ENCODE assay signal across 1 cellular context in genomic region chr1:66349277-66349676, GRCh38.
A peak's percentile ranks its signal among the peaks of the same experiment; 100 is the strongest.
TF ChIP-seq lines count a peak whose summit lies in the region.

No MANE protein-coding gene starts in this region.

TF ChIP-seq in HCT116, 20 proteins besides CTCF, POLR2A, EP300 and RAD21 (continued from another document):
- TF ChIP-seq ZBTB33 (IDR thresholded peaks at IDR 0.05; ENCODE audit: extremely low read depth, insufficient replicate concordance, low read length) (no peak), YY1 (IDR thresholded peaks at IDR 0.05; ENCODE audit: extremely low read depth, insufficient replicate concordance, low read depth, low read length) (no peak), POLR2AphosphoS5 (IDR thresholded peaks at IDR 0.05; ENCODE audit: low read depth, low read length) (peak; percentile 39; the same call in 1 of the 2 replicates), ZFX (IDR thresholded peaks at IDR 0.05) (no peak), TCF7L2 (IDR thresholded peaks at IDR 0.05; ENCODE audit: borderline replicate concordance, extremely low read depth, insufficient read depth, insufficient read length) (no peak), ZNF274 (IDR thresholded peaks at IDR 0.05; ENCODE audit: low read depth, low read length) (no peak), ELF1 (IDR thresholded peaks at IDR 0.05; ENCODE audit: borderline replicate concordance, low read depth) (no peak), SP1 (IDR thresholded peaks at IDR 0.05; ENCODE audit: low read depth) (peak; percentile 58), FOSL1 (IDR thresholded peaks at IDR 0.05; ENCODE audit: low read depth) (0 out of 2 replicates have a peak, but pooled peaks have one; percentile 18), EZH2 (IDR thresholded peaks at IDR 0.05) (no peak), EZH2phosphoT487 (IDR thresholded peaks at IDR 0.05; ENCODE audit: borderline replicate concordance) (no peak), ATF3 (IDR thresholded peaks at IDR 0.05) (no peak), CBX3 (IDR thresholded peaks at IDR 0.05; ENCODE audit: low read depth) (no peak), JUND (IDR thresholded peaks at IDR 0.05) (0 out of 2 replicates have a peak, but pooled peaks have one; percentile 51), SIN3A (IDR thresholded peaks at IDR 0.05; ENCODE audit: low read depth) (peak; percentile 15; the same call in 1 of the 2 replicates)
TF ChIP-seq in HCT116: peak in this region for 6.
